In the genomic region with DNA sequence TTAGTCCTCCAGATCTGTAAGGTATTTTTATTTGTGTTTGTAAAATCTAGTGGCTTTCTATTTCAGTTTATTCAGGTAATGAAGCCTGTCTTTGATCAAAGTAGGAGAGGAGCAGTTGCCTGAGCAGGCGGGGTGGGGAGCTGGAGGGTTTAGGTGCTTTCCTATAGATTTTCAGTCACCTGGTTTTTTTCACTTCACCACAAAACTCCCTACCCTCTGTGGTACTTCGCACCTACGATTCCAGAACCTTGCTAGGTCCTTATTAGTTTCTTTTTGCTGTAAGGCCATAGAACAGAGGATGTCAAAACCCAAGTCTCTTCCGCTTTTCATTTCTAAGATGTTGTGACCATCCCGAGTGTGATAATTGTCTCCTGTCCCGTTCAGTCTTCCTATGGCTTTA, we compare ENCODE assay signal across 1 cellular context.
TF ChIP-seq lines count a peak whose summit lies in the region.

No MANE protein-coding gene starts in this region.

TF ChIP-seq in GM12878, 131 proteins besides CTCF, POLR2A, EP300 and RAD21 (continued from another document):
- TF ChIP-seq ZBTB33 (IDR thresholded peaks at IDR 0.05), result no peak
- TF ChIP-seq SUZ12 (IDR thresholded peaks at IDR 0.05; ENCODE audit: unreplicated experiment), result no peak
- TF ChIP-seq CBX5 (IDR thresholded peaks at IDR 0.05; ENCODE audit: low read depth), result no peak
- TF ChIP-seq ZBTB40 (IDR thresholded peaks at IDR 0.05; ENCODE audit: borderline replicate concordance), result no peak
- no peak for TF ChIP-seq PBX3 (IDR thresholded peaks at IDR 0.05; ENCODE audit: insufficient replicate concordance, low read depth, low read length)
- TF ChIP-seq BCL11A (IDR thresholded peaks at IDR 0.05; ENCODE audit: low read depth, low read length), result no peak
- no peak for TF ChIP-seq SMAD1 (IDR thresholded peaks at IDR 0.05; ENCODE audit: low read depth, partially characterized antibody)
- peak; percentile 68 for TF ChIP-seq IKZF1 (conservative IDR thresholded peaks at IDR 0.05)
- TF ChIP-seq, protein P1, sequence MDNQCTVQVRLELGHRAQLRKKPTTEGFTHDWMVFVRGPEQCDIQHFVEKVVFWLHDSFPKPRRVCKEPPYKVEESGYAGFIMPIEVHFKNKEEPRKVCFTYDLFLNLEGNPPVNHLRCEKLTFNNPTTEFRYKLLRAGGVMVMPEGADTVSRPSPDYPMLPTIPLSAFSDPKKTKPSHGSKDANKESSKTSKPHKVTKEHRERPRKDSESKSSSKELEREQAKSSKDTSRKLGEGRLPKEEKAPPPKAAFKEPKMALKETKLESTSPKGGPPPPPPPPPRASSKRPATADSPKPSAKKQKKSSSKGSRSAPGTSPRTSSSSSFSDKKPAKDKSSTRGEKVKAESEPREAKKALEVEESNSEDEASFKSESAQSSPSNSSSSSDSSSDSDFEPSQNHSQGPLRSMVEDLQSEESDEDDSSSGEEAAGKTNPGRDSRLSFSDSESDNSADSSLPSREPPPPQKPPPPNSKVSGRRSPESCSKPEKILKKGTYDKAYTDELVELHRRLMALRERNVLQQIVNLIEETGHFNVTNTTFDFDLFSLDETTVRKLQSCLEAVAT (IDR thresholded peaks at IDR 0.05), result peak; percentile 50; the same call in 1 of the 2 replicates
- no peak for TF ChIP-seq ZNF622 (IDR thresholded peaks at IDR 0.05)
- TF ChIP-seq EGR1 (IDR thresholded peaks at IDR 0.05; ENCODE audit: borderline replicate concordance in 1 of 2, low read depth in 2 of 2, low read length in 2 of 2), result no peak
- no peak for TF ChIP-seq CBFB (IDR thresholded peaks at IDR 0.05; ENCODE audit: low read depth)
- TF ChIP-seq, protein P2, sequence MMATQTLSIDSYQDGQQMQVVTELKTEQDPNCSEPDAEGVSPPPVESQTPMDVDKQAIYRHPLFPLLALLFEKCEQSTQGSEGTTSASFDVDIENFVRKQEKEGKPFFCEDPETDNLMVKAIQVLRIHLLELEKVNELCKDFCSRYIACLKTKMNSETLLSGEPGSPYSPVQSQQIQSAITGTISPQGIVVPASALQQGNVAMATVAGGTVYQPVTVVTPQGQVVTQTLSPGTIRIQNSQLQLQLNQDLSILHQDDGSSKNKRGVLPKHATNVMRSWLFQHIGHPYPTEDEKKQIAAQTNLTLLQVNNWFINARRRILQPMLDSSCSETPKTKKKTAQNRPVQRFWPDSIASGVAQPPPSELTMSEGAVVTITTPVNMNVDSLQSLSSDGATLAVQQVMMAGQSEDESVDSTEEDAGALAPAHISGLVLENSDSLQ (IDR thresholded peaks at IDR 0.05), result no peak
- no peak for TF ChIP-seq NR2C1 (IDR thresholded peaks at IDR 0.05)
- TF ChIP-seq, protein P3, sequence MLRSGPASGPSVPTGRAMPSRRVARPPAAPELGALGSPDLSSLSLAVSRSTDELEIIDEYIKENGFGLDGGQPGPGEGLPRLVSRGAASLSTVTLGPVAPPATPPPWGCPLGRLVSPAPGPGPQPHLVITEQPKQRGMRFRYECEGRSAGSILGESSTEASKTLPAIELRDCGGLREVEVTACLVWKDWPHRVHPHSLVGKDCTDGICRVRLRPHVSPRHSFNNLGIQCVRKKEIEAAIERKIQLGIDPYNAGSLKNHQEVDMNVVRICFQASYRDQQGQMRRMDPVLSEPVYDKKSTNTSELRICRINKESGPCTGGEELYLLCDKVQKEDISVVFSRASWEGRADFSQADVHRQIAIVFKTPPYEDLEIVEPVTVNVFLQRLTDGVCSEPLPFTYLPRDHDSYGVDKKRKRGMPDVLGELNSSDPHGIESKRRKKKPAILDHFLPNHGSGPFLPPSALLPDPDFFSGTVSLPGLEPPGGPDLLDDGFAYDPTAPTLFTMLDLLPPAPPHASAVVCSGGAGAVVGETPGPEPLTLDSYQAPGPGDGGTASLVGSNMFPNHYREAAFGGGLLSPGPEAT (IDR thresholded peaks at IDR 0.05; ENCODE audit: low read depth), result peak; percentile 88; the same call in 1 of the 2 replicates
- TF ChIP-seq SKIL (IDR thresholded peaks at IDR 0.05; ENCODE audit: low read depth, poor library complexity, severe bottlenecking), result no peak
- TF ChIP-seq POU2F2 (IDR thresholded peaks at IDR 0.05; ENCODE audit: borderline replicate concordance, low read depth, low read length), result no peak
- no peak for TF ChIP-seq ZNF217 (IDR thresholded peaks at IDR 0.05)
- TF ChIP-seq CHD1 (IDR thresholded peaks at IDR 0.05; ENCODE audit: low read depth, low read length), result no peak
- no peak for TF ChIP-seq BACH1 (IDR thresholded peaks at IDR 0.05; ENCODE audit: borderline replicate concordance)
- TF ChIP-seq ELK1 (IDR thresholded peaks at IDR 0.05; ENCODE audit: low read depth, low read length), result no peak
- TF ChIP-seq TARDBP (IDR thresholded peaks at IDR 0.05; ENCODE audit: borderline replicate concordance), result no peak
- no peak for TF ChIP-seq STAT1 (conservative IDR thresholded peaks at IDR 0.05)
- no peak for TF ChIP-seq TBL1XR1 (IDR thresholded peaks at IDR 0.05; ENCODE audit: low read depth, low read length)
- TF ChIP-seq, protein P4, sequence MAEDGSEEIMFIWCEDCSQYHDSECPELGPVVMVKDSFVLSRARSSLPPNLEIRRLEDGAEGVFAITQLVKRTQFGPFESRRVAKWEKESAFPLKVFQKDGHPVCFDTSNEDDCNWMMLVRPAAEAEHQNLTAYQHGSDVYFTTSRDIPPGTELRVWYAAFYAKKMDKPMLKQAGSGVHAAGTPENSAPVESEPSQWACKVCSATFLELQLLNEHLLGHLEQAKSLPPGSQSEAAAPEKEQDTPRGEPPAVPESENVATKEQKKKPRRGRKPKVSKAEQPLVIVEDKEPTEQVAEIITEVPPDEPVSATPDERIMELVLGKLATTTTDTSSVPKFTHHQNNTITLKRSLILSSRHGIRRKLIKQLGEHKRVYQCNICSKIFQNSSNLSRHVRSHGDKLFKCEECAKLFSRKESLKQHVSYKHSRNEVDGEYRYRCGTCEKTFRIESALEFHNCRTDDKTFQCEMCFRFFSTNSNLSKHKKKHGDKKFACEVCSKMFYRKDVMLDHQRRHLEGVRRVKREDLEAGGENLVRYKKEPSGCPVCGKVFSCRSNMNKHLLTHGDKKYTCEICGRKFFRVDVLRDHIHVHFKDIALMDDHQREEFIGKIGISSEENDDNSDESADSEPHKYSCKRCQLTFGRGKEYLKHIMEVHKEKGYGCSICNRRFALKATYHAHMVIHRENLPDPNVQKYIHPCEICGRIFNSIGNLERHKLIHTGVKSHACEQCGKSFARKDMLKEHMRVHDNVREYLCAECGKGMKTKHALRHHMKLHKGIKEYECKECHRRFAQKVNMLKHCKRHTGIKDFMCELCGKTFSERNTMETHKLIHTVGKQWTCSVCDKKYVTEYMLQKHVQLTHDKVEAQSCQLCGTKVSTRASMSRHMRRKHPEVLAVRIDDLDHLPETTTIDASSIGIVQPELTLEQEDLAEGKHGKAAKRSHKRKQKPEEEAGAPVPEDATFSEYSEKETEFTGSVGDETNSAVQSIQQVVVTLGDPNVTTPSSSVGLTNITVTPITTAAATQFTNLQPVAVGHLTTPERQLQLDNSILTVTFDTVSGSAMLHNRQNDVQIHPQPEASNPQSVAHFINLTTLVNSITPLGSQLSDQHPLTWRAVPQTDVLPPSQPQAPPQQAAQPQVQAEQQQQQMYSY (CRISPR knock-in tag; IDR thresholded peaks at IDR 0.05), result no peak
- no peak for TF ChIP-seq GATAD2B (conservative IDR thresholded peaks at IDR 0.05; ENCODE audit: low read depth)
- no peak for TF ChIP-seq CHD2 (IDR thresholded peaks at IDR 0.05; ENCODE audit: borderline replicate concordance, low read depth, low read length)
